Comparison of ENCODE assay signal across 8 cellular contexts in genomic region chrX:139126493-139126892, GRCh38.
A peak's percentile ranks its signal among the peaks of the same experiment; 100 is the strongest.
DNase-seq lines count a peak whose midpoint lies in the region; ATAC-seq, FAIRE-seq and TF ChIP-seq lines count a peak whose summit lies in the region.

No MANE protein-coding gene starts in this region.

- no peaks in the 10 kb centered on the region for H3K9me3 ChIP-seq in DND-41 (ENCODE audit: insufficient read depth, low read length, severe bottlenecking)
- no peaks in the 10 kb centered on the region for H3K9me3 ChIP-seq in body of pancreas
- H3K9me3 ChIP-seq in parathyroid adenoma (ENCODE audit: control insufficient read depth, low read length) = no peaks in the 10 kb centered on the region

- H3K4me3 ChIP-seq in DND-41 (ENCODE audit: low read depth in 1 of 2, low read length in 2 of 2) (no peak overlapping the region), body of pancreas (no peak overlapping the region), parathyroid adenoma (ENCODE audit: low read depth, low read length) (no peak overlapping the region)

- TF ChIP-seq CTCF in DND-41 (IDR thresholded peaks at IDR 0.05; ENCODE audit: borderline replicate concordance, extremely low read depth, low read length, poor library complexity, severe bottlenecking) (peak; percentile 21), body of pancreas (IDR thresholded peaks at IDR 0.05) (peak; percentile 15 to 81 (median 70)), parathyroid adenoma (IDR thresholded peaks at IDR 0.05) (peak; percentile 28)

- H3K27me3 ChIP-seq in DND-41 (ENCODE audit: insufficient read depth, low read length, poor library complexity) (no peaks in the 10 kb centered on the region), body of pancreas (no peaks in the 10 kb centered on the region), parathyroid adenoma (ENCODE audit: control insufficient read depth, insufficient read depth, low read length) (no peaks in the 10 kb centered on the region)

- H3K4me1 ChIP-seq in DND-41 (ENCODE audit: insufficient read depth, low read length) (no peaks in the 10 kb centered on the region), body of pancreas (no peaks in the 10 kb centered on the region), parathyroid adenoma (no peaks in the 10 kb centered on the region)

- H3K9ac ChIP-seq in DND-41 (ENCODE audit: low read depth, low read length) (no peak overlapping the region), parathyroid adenoma (no peak overlapping the region)

- ATAC-seq in DND-41 (ENCODE audit: insufficient read depth, low read depth) (no peak), body of pancreas (peak; percentile 82), GM19023 (IDR thresholded peaks at IDR 0.05; ENCODE audit: unreplicated experiment) (no peak)

- H3K79me2 ChIP-seq in DND-41 (ENCODE audit: insufficient read depth, low read length) (no peaks in the 10 kb centered on the region), parathyroid adenoma (no peaks in the 10 kb centered on the region)

- H3K36me3 ChIP-seq in DND-41 (ENCODE audit: insufficient read depth, low read length) = no peaks in the 10 kb centered on the region
- H3K36me3 ChIP-seq in body of pancreas (replicated peaks in 1 of 2; ENCODE audit: insufficient read depth in 1 of 2, low read depth in 2 of 2) = no peaks in the 10 kb centered on the region
- H3K36me3 ChIP-seq in parathyroid adenoma (ENCODE audit: control insufficient read depth, insufficient read depth, low read length) = no peaks in the 10 kb centered on the region

- 0% methylated on average over 2 of the region's 2 CpGs for WGBS in body of pancreas, 2 donors

- no peaks in the 10 kb centered on the region for H4K20me1 ChIP-seq in DND-41 (ENCODE audit: insufficient read depth, low read length)

- no peak for FAIRE-seq in GM19239 (lab: Jason Lieb, UNC)

- no peak overlapping the region for H2AFZ ChIP-seq in DND-41 (ENCODE audit: low read depth, low read length)
- H2AFZ ChIP-seq in parathyroid adenoma = no peak overlapping the region

- DNase-seq in DND-41 = no peak
- peak; percentile 1 for DNase-seq in GM19239 (ENCODE audit: insufficient read length, low spot score)
- DNase-seq in HK-2 (ENCODE audit: unreplicated experiment) = peak; percentile 10
- peak; percentile 50 to 68 (median 65) for DNase-seq in body of pancreas
- no peak for DNase-seq in activated CD8-positive, alpha-beta memory T cell treated with anti-CD3 and anti-CD28 coated beads, Interleukin-2, amount 50 U/mL, for 48 hours
- DNase-seq in glomerular visceral epithelial cell (ENCODE audit: extremely low spot score) = no peak

- H3K27ac ChIP-seq in DND-41 (ENCODE audit: low read length) (no peak overlapping the region), body of pancreas (no peak overlapping the region), parathyroid adenoma (no peak overlapping the region)

- intact Hi-C loops in body of pancreas (cut with DNase I) = no loop called here

- no peak overlapping the region for H3K4me2 ChIP-seq in DND-41 (ENCODE audit: insufficient read depth, low read length)
- H3K4me2 ChIP-seq in parathyroid adenoma (ENCODE audit: low read length) = no peak overlapping the region

- no peak for TF ChIP-seq POLR2A in body of pancreas (IDR thresholded peaks at IDR 0.05)

Comparison
In these comparisons a context has a peak if more than half of its experiments do, and no peak if none do; other contexts are left out.
1. DNase-seq: peak in GM19239 (single experiment), HK-2 (single experiment) and body of pancreas (4 of 4); none in DND-41 (single experiment), activated CD8-positive, alpha-beta memory T cell treated with anti-CD3 and anti-CD28 coated beads, Interleukin-2, amount 50 U/mL, for 48 hours (single experiment) and glomerular visceral epithelial cell (single experiment).
2. Peak in every context shown above with its lines, with median percentiles within 50 percentile points of each other: CTCF ChIP-seq.